ENCODE assay signal across 8 cellular contexts in the genomic region with DNA sequence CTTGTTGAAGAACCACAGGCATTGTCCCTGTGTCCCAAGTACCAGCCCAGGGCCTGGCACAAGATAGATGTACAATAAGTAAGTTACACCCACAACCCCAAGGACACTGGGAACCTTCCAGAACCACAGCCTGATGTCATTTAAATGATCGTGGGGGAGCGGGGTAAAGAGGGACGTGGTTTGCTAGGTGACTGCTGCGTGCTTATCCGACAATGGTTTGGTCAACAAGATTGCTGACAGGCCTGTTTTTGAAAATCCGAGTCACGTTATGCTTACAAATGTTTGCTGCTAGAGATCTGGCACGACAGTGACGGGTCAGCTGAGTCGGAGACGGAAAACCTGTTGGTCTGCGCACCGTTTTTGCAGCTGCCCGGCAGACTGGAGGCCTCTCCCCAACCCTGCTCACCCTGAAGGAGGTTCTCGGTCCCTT. TPM values are rescaled to one million over a fixed set of nuclear protein-coding genes. Genes with fewer than 3 reads are reported as not detected.
A peak's percentile ranks its signal among the peaks of the same experiment; 100 is the strongest.
DNase-seq lines count a peak whose midpoint lies in the region; FAIRE-seq and TF ChIP-seq lines count a peak whose summit lies in the region.

No MANE protein-coding gene starts in this region.

- FAIRE-seq in small intestine (lab: Jason Lieb, UNC) (no peak), H54 (lab: Jason Lieb, UNC) (no peak)

- H3K4me1 ChIP-seq in small intestine (ENCODE audit: control insufficient read depth in 2 of 2, insufficient read depth in 1 of 2, low read depth in 1 of 2, low read length in 1 of 2) (peaks cover 4% of the 10 kb centered on the region in 2 donors), adrenal gland (replicated peaks in 1 of 2) (peaks cover 10 to 44% of the 10 kb centered on the region in 2 donors)

- 0 out of 2 replicates have a peak overlapping the region, but pooled peaks have one; percentile 10 for H3K4me3 ChIP-seq in HL-60 (replicated peaks; ENCODE audit: insufficient read depth, low read length)
- peak overlapping the region in 1 of 2 donors; percentile 52 for H3K4me3 ChIP-seq in small intestine (ENCODE audit: low read depth in 1 of 2, low read length in 2 of 2)
- no peak overlapping the region for H3K4me3 ChIP-seq in adrenal gland

- CTCF ChIA-PET in activated CD4-positive, alpha-beta memory T cell treated with anti-CD3 and anti-CD28 coated beads, Interleukin-2, amount 10 ng/mL, durations not matched to agents 7 days and 5 days (lab: Charles Lee), result interaction anchor here (1.2 to 1.7 kb wide), 3 partner anchors 12 to 18 kb away, joined by 3 to 5 read pairs (median 4); no protein-coding TSS in a partner anchor

- peaks cover 86% of the 10 kb centered on the region for H3K4me1 Mint-ChIP-seq in activated CD4-positive, alpha-beta memory T cell treated with anti-CD3 and anti-CD28 coated beads, Interleukin-2, amount 10 ng/mL, durations not matched to agents 7 days and 5 days

- intact Hi-C loops in adrenal gland (cut with DNase I), result no loop called here

- DNase-seq in HL-60 (ENCODE audit: low read depth in 1 of 2, low spot score in 1 of 2) (no peak), small intestine (peak; percentile 78), occipital lobe (lab: John Stamatoyannopoulos, UW) (no peak), adrenal gland (no peak), iPS-NIHi11 (ENCODE audit: low spot score) (no peak), H54 (ENCODE audit: insufficient read length, low spot score) (no peak)
- DNase-seq in activated CD4-positive, alpha-beta memory T cell treated with anti-CD3 and anti-CD28 coated beads, Interleukin-2, amount 10 ng/mL, durations not matched to agents 7 days and 5 days, result peak; percentile 51

- H3K27ac ChIP-seq in HL-60 (replicated peaks), result peak overlapping the region; percentile 85
- H3K27ac ChIP-seq in layer of hippocampus (ENCODE audit: low read depth, low read length), result peak overlapping the region; percentile 62
- H3K27ac ChIP-seq in small intestine (ENCODE audit: low read depth in 1 of 2, low read length in 1 of 2), result peak overlapping the region; percentile 95
- peak overlapping the region in 1 of 5 donors; percentile 7 for H3K27ac ChIP-seq in adrenal gland

- peaks cover 77% of the 10 kb centered on the region for H3K36me3 Mint-ChIP-seq in activated CD4-positive, alpha-beta memory T cell treated with anti-CD3 and anti-CD28 coated beads, Interleukin-2, amount 10 ng/mL, durations not matched to agents 7 days and 5 days (ENCODE audit: low read depth)

- H3K9me3 ChIP-seq in small intestine (ENCODE audit: control insufficient read depth, low read depth) (no peaks in the 10 kb centered on the region), adrenal gland (replicated peaks in 1 of 3) (no peaks in the 10 kb centered on the region)

- 20 to 65% (median 20%) methylated on average over 15 of the region's 15 CpGs for WGBS in small intestine, 3 donors
- WGBS in adrenal gland, 4 donors, result 69 to 87% (median 84%) methylated on average over 11 to 15 of the region's 15 CpGs

- TF ChIP-seq CTCF in HL-60 (IDR thresholded peaks at IDR 0.05; ENCODE audit: insufficient read depth, low read length), result no peak
- no peak for TF ChIP-seq CTCF in adrenal gland (IDR thresholded peaks at IDR 0.05)

- no peaks in the 10 kb centered on the region for H3K36me3 ChIP-seq in small intestine (ENCODE audit: control insufficient read depth in 2 of 2, insufficient read depth in 2 of 2, low read length in 2 of 2)
- no peaks in the 10 kb centered on the region for H3K36me3 ChIP-seq in adrenal gland (replicated peaks in 1 of 2)

- no peaks in the 10 kb centered on the region for H3K27me3 ChIP-seq in HL-60 (ENCODE audit: insufficient read depth, poor library complexity, severe bottlenecking)
- H3K27me3 ChIP-seq in layer of hippocampus (ENCODE audit: control insufficient read depth, insufficient read depth, low read length), result no peaks in the 10 kb centered on the region
- no peaks in the 10 kb centered on the region for H3K27me3 ChIP-seq in small intestine (ENCODE audit: control insufficient read depth in 2 of 2, insufficient read depth in 2 of 2, low read length in 2 of 2)
- no peaks in the 10 kb centered on the region for H3K27me3 ChIP-seq in adrenal gland

- POLR2A ChIA-PET in activated CD4-positive, alpha-beta memory T cell treated with anti-CD3 and anti-CD28 coated beads, Interleukin-2, amount 10 ng/mL, durations not matched to agents 7 days and 5 days (lab: Charles Lee), result interaction anchor here (0.9 to 10.3 kb wide), 8 partner anchors 10 to 87 kb away, joined by 3 to 216 read pairs (median 18); a partner anchor contains a TSS

- H3K27me3 Mint-ChIP-seq in activated CD4-positive, alpha-beta memory T cell treated with anti-CD3 and anti-CD28 coated beads, Interleukin-2, amount 10 ng/mL, durations not matched to agents 7 days and 5 days, result no peaks in the 10 kb centered on the region

- no peaks in the 10 kb centered on the region for H3K9me3 Mint-ChIP-seq in activated CD4-positive, alpha-beta memory T cell treated with anti-CD3 and anti-CD28 coated beads, Interleukin-2, amount 10 ng/mL, durations not matched to agents 7 days and 5 days

- TF ChIP-seq POLR2A in adrenal gland (IDR thresholded peaks at IDR 0.05) (no peak), H54 (IDR thresholded peaks at IDR 0.05; ENCODE audit: low read depth, low read length) (no peak)

- H3K27ac Mint-ChIP-seq in activated CD4-positive, alpha-beta memory T cell treated with anti-CD3 and anti-CD28 coated beads, Interleukin-2, amount 10 ng/mL, durations not matched to agents 7 days and 5 days, result peak overlapping the region; percentile 96

- H3K4me3 Mint-ChIP-seq in activated CD4-positive, alpha-beta memory T cell treated with anti-CD3 and anti-CD28 coated beads, Interleukin-2, amount 10 ng/mL, durations not matched to agents 7 days and 5 days, result peak overlapping the region; percentile 81

RNA-seq across cellular contexts. Expression of a gene that starts 22.8 kb away (rescaled TPM):
- 100 to 1,000 TPM; 676 to 689 TPM for total RNA-seq in activated CD4-positive, alpha-beta memory T cell treated with anti-CD3 and anti-CD28 coated beads, Interleukin-2, amount 10 ng/mL, durations not matched to agents 7 days and 5 days
- 100 to 1,000 TPM in 2 of 3 donors, 10 to 100 TPM in 1; 87.2 to 166 (median 101) TPM for polyA plus RNA-seq in small intestine
- 89.7 TPM for total RNA-seq in occipital lobe
- 10 to 100 TPM; 30.0 to 93.8 (median 61.8) TPM for total RNA-seq in adrenal gland
- polyA plus RNA-seq in adrenal gland, result 10 to 100 TPM; 45.4 to 54.5 (median 53.0) TPM

RNA-seq across cellular contexts. Expression of a gene that starts 53.2 kb away (rescaled TPM):
- 10 to 100 TPM; 45.7 to 49.0 TPM for total RNA-seq in activated CD4-positive, alpha-beta memory T cell treated with anti-CD3 and anti-CD28 coated beads, Interleukin-2, amount 10 ng/mL, durations not matched to agents 7 days and 5 days
- polyA plus RNA-seq in small intestine (10 to 100 TPM; 12.7 to 21.7 (median 16.8) TPM), adrenal gland (10 to 100 TPM; 10.7 to 25.2 (median 22.8) TPM)
- total RNA-seq in occipital lobe (75.2 TPM), adrenal gland (10 to 100 TPM; 35.5 to 81.6 (median 60.4) TPM)

Comparison
In these comparisons a context has a peak if more than half of its experiments do, and no peak if none do; other contexts are left out.
1. DNase-seq: peak in activated CD4-positive, alpha-beta memory T cell treated with anti-CD3 and anti-CD28 coated beads, Interleukin-2, amount 10 ng/mL, durations not matched to agents 7 days and 5 days (single experiment) and small intestine (single experiment); none in HL-60 (0 of 2), occipital lobe (single experiment), adrenal gland (0 of 7), iPS-NIHi11 (single experiment) and H54 (single experiment).